8 cellular contexts compared by ENCODE assay signal in the genomic region with DNA sequence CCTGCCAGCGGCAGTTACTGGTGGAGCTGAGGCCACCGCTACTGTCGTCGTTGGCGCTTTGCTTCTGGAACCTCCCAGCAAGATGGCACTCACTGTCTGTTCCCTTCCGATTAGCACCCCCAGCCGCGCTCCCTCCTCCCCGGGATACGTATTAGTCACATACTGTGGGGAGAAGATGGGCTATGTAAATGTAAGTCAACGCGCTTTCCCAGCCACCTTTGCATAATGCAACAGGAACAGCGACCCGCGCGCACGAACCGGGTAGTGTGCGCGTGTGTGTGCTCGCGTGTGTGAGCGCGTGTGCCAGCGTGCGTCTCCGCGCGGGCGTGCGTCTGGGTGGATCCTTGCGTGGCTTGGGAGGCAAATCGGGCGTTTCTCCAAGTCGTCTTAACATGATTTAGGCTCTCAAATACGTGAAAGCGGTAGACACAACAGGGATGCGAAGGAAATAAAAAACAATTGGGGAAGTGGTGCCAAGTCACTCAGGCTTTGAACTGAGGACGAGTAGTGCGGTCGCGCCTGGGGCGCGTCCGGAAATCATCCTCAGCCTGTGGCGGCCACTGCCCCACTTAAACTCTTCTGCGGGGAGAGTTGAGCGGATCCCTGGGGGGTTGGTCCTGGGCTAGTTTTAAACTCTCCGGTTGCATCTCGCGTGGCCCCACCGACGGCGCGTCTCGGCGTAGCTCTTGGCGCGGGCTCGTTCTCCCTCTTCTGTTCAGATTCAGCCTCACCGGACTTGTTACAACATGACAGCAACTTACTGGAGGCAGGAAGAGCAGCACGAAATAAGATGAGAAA. TPM values are rescaled to one million over a fixed set of nuclear protein-coding genes. Genes with fewer than 3 reads are reported as not detected.
DNase-seq lines count a peak whose midpoint lies in the region; ATAC-seq and TF ChIP-seq lines count a peak whose summit lies in the region.

No MANE protein-coding gene starts in this region.

- H3K27ac Mint-ChIP-seq in activated T-cell treated with anti-CD3 and anti-CD28 coated beads, Interleukin-2, amount 50 U/mL, for 24 hours: peak overlapping the region; percentile 50
- H3K27ac Mint-ChIP-seq in activated CD8-positive, alpha-beta T cell treated with anti-CD3 and anti-CD28 coated beads for 36 hours: no peak overlapping the region

- TF ChIP-seq CTCF in activated CD8-positive, alpha-beta T cell treated with anti-CD3 and anti-CD28 coated beads for 36 hours (IDR thresholded peaks at IDR 0.05): no peak

- POLR2A ChIA-PET in activated CD8-positive, alpha-beta T cell treated with anti-CD3 and anti-CD28 coated beads for 36 hours (lab: Charles Lee): no interaction called here
- POLR2A ChIA-PET in HEK293T (lab: Yijun Ruan, JAX): no interaction called here

- peak overlapping the region; percentile 26 for H3K4me3 Mint-ChIP-seq in activated T-cell treated with anti-CD3 and anti-CD28 coated beads, Interleukin-2, amount 50 U/mL, for 24 hours
- H3K4me3 Mint-ChIP-seq in activated CD8-positive, alpha-beta T cell treated with anti-CD3 and anti-CD28 coated beads for 36 hours: peak overlapping the region; percentile 8

- H3K4me1 Mint-ChIP-seq in activated T-cell treated with anti-CD3 and anti-CD28 coated beads, Interleukin-2, amount 50 U/mL, for 24 hours (ENCODE audit: low read depth): peaks cover 16% of the 10 kb centered on the region
- peaks cover 15% of the 10 kb centered on the region for H3K4me1 Mint-ChIP-seq in activated CD8-positive, alpha-beta T cell treated with anti-CD3 and anti-CD28 coated beads for 36 hours (ENCODE audit: low read depth)

- peaks cover 90% of the 10 kb centered on the region for H3K27me3 Mint-ChIP-seq in activated T-cell treated with anti-CD3 and anti-CD28 coated beads, Interleukin-2, amount 50 U/mL, for 24 hours
- H3K27me3 Mint-ChIP-seq in activated CD8-positive, alpha-beta T cell treated with anti-CD3 and anti-CD28 coated beads for 36 hours: peaks cover 79% of the 10 kb centered on the region

- no peaks in the 10 kb centered on the region for H3K36me3 Mint-ChIP-seq in activated T-cell treated with anti-CD3 and anti-CD28 coated beads, Interleukin-2, amount 50 U/mL, for 24 hours (ENCODE audit: low read depth)
- H3K36me3 Mint-ChIP-seq in activated CD8-positive, alpha-beta T cell treated with anti-CD3 and anti-CD28 coated beads for 36 hours (ENCODE audit: low read depth): no peaks in the 10 kb centered on the region

- H3K9me3 Mint-ChIP-seq in activated T-cell treated with anti-CD3 and anti-CD28 coated beads, Interleukin-2, amount 50 U/mL, for 24 hours: no peaks in the 10 kb centered on the region
- no peaks in the 10 kb centered on the region for H3K9me3 Mint-ChIP-seq in activated CD8-positive, alpha-beta T cell treated with anti-CD3 and anti-CD28 coated beads for 36 hours

- DNase-seq in activated T-cell treated with anti-CD3 and anti-CD28 coated beads, Interleukin-2, amount 50 U/mL, for 24 hours: no peak
- no peak for DNase-seq in activated T-cell treated with anti-CD3 and anti-CD28 coated beads for 4 hours
- DNase-seq in activated CD8-positive, alpha-beta T cell treated with anti-CD3 and anti-CD28 coated beads for 36 hours: peak; percentile 13
- DNase-seq in Right ventricle myocardium superior: peak; percentile 76
- DNase-seq in occipital lobe (lab: John Stamatoyannopoulos, UW): peak; percentile 73
- DNase-seq in medulla oblongata (ENCODE audit: extremely low spot score): no peak
- DNase-seq in HEK293T (ENCODE audit: extremely low spot score): no peak

- intact Hi-C loops in activated CD8-positive, alpha-beta T cell treated with anti-CD3 and anti-CD28 coated beads for 36 hours (cut with micrococcal nuclease): no loop called here
- intact Hi-C loops in Right ventricle myocardium superior (cut with DNase I): no loop called here

- peak; percentile 24 for ATAC-seq in activated CD8-positive, alpha-beta T cell treated with anti-CD3 and anti-CD28 coated beads for 36 hours
- ATAC-seq in Right ventricle myocardium superior (ENCODE audit: poor library complexity) (peak; percentile 51), HG03442 (IDR thresholded peaks at IDR 0.05; ENCODE audit: unreplicated experiment) (no peak)

- CTCF ChIA-PET in activated CD8-positive, alpha-beta T cell treated with anti-CD3 and anti-CD28 coated beads for 36 hours (lab: Charles Lee): no interaction called here
- CTCF ChIA-PET in HEK293T (lab: Yijun Ruan, JAX): no interaction called here

TF ChIP-seq in HEK293T, 16 proteins besides CTCF, POLR2A, EP300 and RAD21:
- TF ChIP-seq FOXK2 (IDR thresholded peaks at IDR 0.05) (no peak), LEF1 (IDR thresholded peaks at IDR 0.05; ENCODE audit: borderline replicate concordance) (no peak), NFRKB (IDR thresholded peaks at IDR 0.05) (no peak), CTBP1 (IDR thresholded peaks at IDR 0.05; ENCODE audit: borderline replicate concordance) (no peak), L3MBTL2 (conservative IDR thresholded peaks at IDR 0.05) (no peak), TARDBP (IDR thresholded peaks at IDR 0.05) (no peak), ZNF384 (IDR thresholded peaks at IDR 0.05) (no peak), ARNT (IDR thresholded peaks at IDR 0.05) (no peak), HDGF (IDR thresholded peaks at IDR 0.05; ENCODE audit: borderline replicate concordance) (no peak)
TF ChIP-seq in HEK293T: peak in this region for 0.

RNA-seq across cellular contexts. Expression of gene FLRT2, which starts 1.8 kb away (rescaled TPM):
- not detected for total RNA-seq in activated CD8-positive, alpha-beta T cell treated with anti-CD3 and anti-CD28 coated beads for 36 hours
- total RNA-seq in Right ventricle myocardium superior (3.0 TPM), occipital lobe (154 TPM)

Comparison
In these comparisons a context has a peak if more than half of its experiments do, and no peak if none do; other contexts are left out.
1. DNase-seq: peak in activated CD8-positive, alpha-beta T cell treated with anti-CD3 and anti-CD28 coated beads for 36 hours (single experiment), Right ventricle myocardium superior (single experiment) and occipital lobe (single experiment); none in activated T-cell treated with anti-CD3 and anti-CD28 coated beads, Interleukin-2, amount 50 U/mL, for 24 hours (single experiment), activated T-cell treated with anti-CD3 and anti-CD28 coated beads for 4 hours (single experiment), medulla oblongata (single experiment) and HEK293T (single experiment).
2. RNA of gene FLRT2, which starts 1.8 kb away (total RNA-seq): 154 TPM in occipital lobe (single experiment); 3.0 TPM in Right ventricle myocardium superior (single experiment) and not detected in activated CD8-positive, alpha-beta T cell treated with anti-CD3 and anti-CD28 coated beads for 36 hours; every median in the first group is over 10 times any median in the second.